ENCODE assay signal across 15 cellular contexts in genomic region chr3:170914690-170915089, GRCh38. TPM values are rescaled to one million over a fixed set of nuclear protein-coding genes. Genes with fewer than 3 reads are reported as not detected.
DNase-seq lines count a peak whose midpoint lies in the region; ATAC-seq and TF ChIP-seq lines count a peak whose summit lies in the region.
"Had no signal": no experiment of that assay in that cellular context is flagged by ENCODE, and none has a peak within 500 bp of the region (broad histone marks: within the 10 kb centered on the region; RNA-seq: fewer than 3 reads in every experiment).

No MANE protein-coding gene starts in this region.

- no peak overlapping the region for H2AK9ac ChIP-seq in IMR-90 (replicated peaks; ENCODE audit: low read depth, low read length, poor library complexity)

- no peaks in the 10 kb centered on the region for H3K79me1 ChIP-seq in IMR-90 (ENCODE audit: low read depth in 1 of 2, low read length in 2 of 2)

- no peaks in the 10 kb centered on the region for H3K36me3 ChIP-seq in IMR-90 (ENCODE audit: control insufficient read depth, insufficient read depth, low read length)
- no peaks in the 10 kb centered on the region for H3K36me3 ChIP-seq in osteoblast (ENCODE audit: insufficient read depth, low read length)
- H3K36me3 ChIP-seq: HAP-1 had no signal

- H3K27ac Mint-ChIP-seq in activated CD4-positive, alpha-beta T cell treated with anti-CD3 and anti-CD28 coated beads, Interleukin-2, amount 10 ng/mL, durations not matched to agents 7 days and 5 days, result no peak overlapping the region
- no peak overlapping the region for H3K27ac Mint-ChIP-seq in natural killer cell
- H3K27ac Mint-ChIP-seq: CD14-positive monocyte; CD8-positive, alpha-beta T cell; HFFc6 had no signal

- H2AFZ ChIP-seq in IMR-90 (replicated peaks; ENCODE audit: low read length, poor library complexity) (no peak overlapping the region), osteoblast (ENCODE audit: low read length) (peak overlapping the region; percentile 28)

- no peak overlapping the region for H2BK120ac ChIP-seq in IMR-90 (ENCODE audit: low read depth, low read length)

- H3K27ac ChIP-seq in IMR-90 (ENCODE audit: insufficient read depth, low read length) (no peak overlapping the region), osteoblast (ENCODE audit: low read depth, low read length) (no peak overlapping the region)
- H3K27ac ChIP-seq: A549 had no signal

- intact Hi-C loops in IMR-90 (cut with micrococcal nuclease), result no loop called here
- intact Hi-C loops in natural killer cell (cut with micrococcal nuclease), result no loop called here

- H3K4me1 Mint-ChIP-seq in activated CD4-positive, alpha-beta T cell treated with anti-CD3 and anti-CD28 coated beads, Interleukin-2, amount 10 ng/mL, durations not matched to agents 7 days and 5 days, result no peaks in the 10 kb centered on the region
- H3K4me1 Mint-ChIP-seq in natural killer cell, result no peaks in the 10 kb centered on the region
- H3K4me1 Mint-ChIP-seq: CD14-positive monocyte had no signal

- no peak overlapping the region for H3K23ac ChIP-seq in IMR-90 (ENCODE audit: low read depth, low read length)

- no peak overlapping the region for H2AK5ac ChIP-seq in IMR-90 (ENCODE audit: low read depth, low read length)

- no peak overlapping the region for H3K9ac ChIP-seq in IMR-90 (ENCODE audit: low read depth, low read length)

- peaks cover 23% of the 10 kb centered on the region for H3K27me3 Mint-ChIP-seq in activated CD4-positive, alpha-beta T cell treated with anti-CD3 and anti-CD28 coated beads, Interleukin-2, amount 10 ng/mL, durations not matched to agents 7 days and 5 days
- peaks cover 7 to 13% of the 10 kb centered on the region in 2 donors for H3K27me3 Mint-ChIP-seq in natural killer cell (ENCODE audit: low read depth in 2 of 2)

- no peaks in the 10 kb centered on the region for H4K20me1 ChIP-seq in IMR-90 (ENCODE audit: insufficient read depth, low read length)
- H4K20me1 ChIP-seq in osteoblast (ENCODE audit: insufficient read depth, low read length), result no peaks in the 10 kb centered on the region

- H3K18ac ChIP-seq in IMR-90 (ENCODE audit: low read depth, low read length), result no peak overlapping the region

- H3K27me3 ChIP-seq in IMR-90 (ENCODE audit: control insufficient read depth, insufficient read depth, low read length) (no peaks in the 10 kb centered on the region), osteoblast (ENCODE audit: insufficient read depth, low read length) (no peaks in the 10 kb centered on the region)

- peaks cover 26% of the 10 kb centered on the region for H3K9me3 Mint-ChIP-seq in activated CD4-positive, alpha-beta T cell treated with anti-CD3 and anti-CD28 coated beads, Interleukin-2, amount 10 ng/mL, durations not matched to agents 7 days and 5 days
- peaks cover 0 to 7% of the 10 kb centered on the region in 2 donors for H3K9me3 Mint-ChIP-seq in natural killer cell

- H4K91ac ChIP-seq in IMR-90 (ENCODE audit: insufficient read depth, low read depth, low read length), result no peak overlapping the region

- H3K9me1 ChIP-seq in IMR-90 (ENCODE audit: insufficient read depth, low read length), result no peaks in the 10 kb centered on the region

- BruUV-seq in IMR-90 (replicated peaks; lab: Mats Ljungman, UMichigan), result no TSS peak

- dilution Hi-C loops in IMR-90 (cut with HindIII; ENCODE audit: low sequenced_read_pairs, unreplicated experiment), result no loop called here

- no peak for TF ChIP-seq CTCF in IMR-90 (conservative IDR thresholded peaks at IDR 0.05; ENCODE audit: low read depth, low read length)
- no peak for TF ChIP-seq CTCF in fibroblast of villous mesenchyme (IDR thresholded peaks at IDR 0.05; ENCODE audit: insufficient read depth, low read depth, low read length)
- no peak for TF ChIP-seq CTCF in osteoblast (IDR thresholded peaks at IDR 0.05; ENCODE audit: extremely low read depth, low read depth, low read length)
- TF ChIP-seq CTCF in natural killer cell (IDR thresholded peaks at IDR 0.05), result no peak

- H3K9me3 ChIP-seq in IMR-90 (ENCODE audit: control insufficient read depth, insufficient read depth, low read length) (peaks cover 8% of the 10 kb centered on the region), osteoblast (ENCODE audit: low read depth, low read length) (peaks cover 5% of the 10 kb centered on the region)

- H3K4me3 ChIP-seq in IMR-90 (ENCODE audit: insufficient read depth, low read depth, low read length) (no peak overlapping the region), fibroblast of villous mesenchyme (ENCODE audit: low read depth, low read length) (no peak overlapping the region), osteoblast (ENCODE audit: insufficient read depth, low read length) (no peak overlapping the region)
- H3K4me3 ChIP-seq: A549, HAP-1 had no signal

- H2BK5ac ChIP-seq in IMR-90 (ENCODE audit: low read depth, low read length, poor library complexity, severe bottlenecking), result peak overlapping the region; percentile 11

- no peak overlapping the region for H3K56ac ChIP-seq in IMR-90 (ENCODE audit: extremely low read depth, insufficient read depth, low read length)

- 0 out of 2 replicates have a peak overlapping the region, but pooled peaks have one; percentile 34 for H2BK20ac ChIP-seq in IMR-90 (ENCODE audit: low read depth, low read length)

- POLR2A ChIA-PET in IMR-90 (lab: Charles Lee; ENCODE audit: unreplicated experiment), result no interaction called here
- POLR2A ChIA-PET in activated CD4-positive, alpha-beta T cell treated with anti-CD3 and anti-CD28 coated beads, Interleukin-2, amount 10 ng/mL, durations not matched to agents 7 days and 5 days (lab: Charles Lee), result no interaction called here

- in situ Hi-C loops in IMR-90 (cut with MboI; ENCODE audit: low sequenced_read_pairs), result no loop called here

- H3K14ac ChIP-seq in IMR-90 (replicated peaks; ENCODE audit: low read depth, low read length), result no peak overlapping the region

- no peak overlapping the region; the same call in 1 of the 2 replicates for H3K4me2 ChIP-seq in IMR-90 (ENCODE audit: low read depth, low read length)
- no peak overlapping the region for H3K4me2 ChIP-seq in osteoblast (ENCODE audit: insufficient read depth, low read length)
- H3K4me2 ChIP-seq: A549 had no signal

- H3K4ac ChIP-seq in IMR-90 (ENCODE audit: low read depth, low read length), result no peak overlapping the region

- no peak overlapping the region for H4K5ac ChIP-seq in IMR-90 (ENCODE audit: low read depth, low read length)

- H3K4me3 Mint-ChIP-seq in activated CD4-positive, alpha-beta T cell treated with anti-CD3 and anti-CD28 coated beads, Interleukin-2, amount 10 ng/mL, durations not matched to agents 7 days and 5 days, result no peak overlapping the region
- H3K4me3 Mint-ChIP-seq in natural killer cell, result no peak overlapping the region
- H3K4me3 Mint-ChIP-seq: CD8-positive, alpha-beta T cell; HFFc6 had no signal

- no peaks in the 10 kb centered on the region for H3K36me3 Mint-ChIP-seq in activated CD4-positive, alpha-beta T cell treated with anti-CD3 and anti-CD28 coated beads, Interleukin-2, amount 10 ng/mL, durations not matched to agents 7 days and 5 days (ENCODE audit: low read depth)
- peaks cover 7% of the 10 kb centered on the region for H3K36me3 Mint-ChIP-seq in natural killer cell
- H3K36me3 Mint-ChIP-seq: CD14-positive monocyte had no signal

- no peak overlapping the region for H2BK15ac ChIP-seq in IMR-90 (ENCODE audit: low read depth, low read length)

- H4K8ac ChIP-seq in IMR-90 (ENCODE audit: low read depth in 2 of 2, low read length in 2 of 2), result peak overlapping the region in 1 of 2 experiments; percentile 34; a peak in 1 of 4 replicates

- no peak for TF ChIP-seq POLR2A in IMR-90 (IDR thresholded peaks at IDR 0.05; ENCODE audit: low read depth, low read length)

- no CpG with 5 or more reads among the region's 1 CpG for WGBS in IMR-90 (ENCODE audit: extremely low coverage in 2 of 2, insufficient read length in 1 of 2), 2 experiments

- peak; percentile 50 for DNase-seq in IMR-90
- DNase-seq in amniotic epithelial cell (ENCODE audit: low read depth), result peak; percentile 50
- peak; percentile 33 for DNase-seq in fibroblast of villous mesenchyme (ENCODE audit: low read depth)
- DNase-seq in osteoblast (ENCODE audit: insufficient read length, low spot score, missing footprints), result no peak
- no peak for DNase-seq in activated CD4-positive, alpha-beta T cell treated with anti-CD3 and anti-CD28 coated beads, Interleukin-2, amount 10 ng/mL, durations not matched to agents 7 days and 5 days
- DNase-seq in MV-4-11 (lab: John Stamatoyannopoulos, UW), result no peak
- DNase-seq in natural killer cell, result no peak
- DNase-seq: CD8-positive, alpha-beta T cell; COR-L47; DND-41; GDM1; HFFc6 had no signal

- TF ChIP-seq RAD21 in IMR-90 (IDR thresholded peaks at IDR 0.05; ENCODE audit: low read length), result no peak

- no peaks in the 10 kb centered on the region for H3K79me2 ChIP-seq in osteoblast (ENCODE audit: insufficient read depth, low read length)

- CTCF ChIA-PET in IMR-90 (lab: Yijun Ruan, JAX), result no interaction called here
- CTCF ChIA-PET in activated CD4-positive, alpha-beta T cell treated with anti-CD3 and anti-CD28 coated beads, Interleukin-2, amount 10 ng/mL, durations not matched to agents 7 days and 5 days (lab: Charles Lee), result interaction anchor here (1.1 kb wide), 1 partner anchor 8 kb away, joined by 6 read pairs; no protein-coding TSS in a partner anchor

- ATAC-seq in IMR-90 (ENCODE audit: low read depth), result peak; percentile 72
- no peak for ATAC-seq in natural killer cell
- ATAC-seq: A549; CD8-positive, alpha-beta T cell had no signal

- H3K4me1 ChIP-seq in IMR-90 (ENCODE audit: control insufficient read depth, insufficient read depth, low read length) (peaks cover 2% of the 10 kb centered on the region; the same call in 1 of the 2 replicates), osteoblast (ENCODE audit: insufficient read depth, low read length) (peaks cover 2% of the 10 kb centered on the region)
- H3K4me1 ChIP-seq: A549, HAP-1 had no signal

TF ChIP-seq in IMR-90, 13 proteins besides CTCF, POLR2A, EP300 and RAD21 (continues in another document):
- TF ChIP-seq RFX5 (IDR thresholded peaks at IDR 0.05; ENCODE audit: low read depth, low read length), result no peak

RNA-seq across cellular contexts. Expression of gene EIF5A2, which starts 6.3 kb away (rescaled TPM):
- total RNA-seq in IMR-90 (2012; rRNA removed) (7.7 and 15.0 TPM in 2 replicates), fibroblast of villous mesenchyme (12.2 and 18.1 TPM in 2 replicates), osteoblast (12.3 and 13.3 TPM in 2 replicates), natural killer cell (10 to 100 TPM; 12.9 to 34.8 (median 22.8) TPM)
- 4.4 and 7.8 TPM in 2 replicates for polyA plus RNA-seq in IMR-90 (2012; rRNA removed)
- polyA plus RNA-seq in IMR-90 (2012; cell fraction: cytosol; rRNA removed), result 4.6 and 6.0 TPM in 2 replicates
- 1.6 and 4.2 TPM in 2 replicates for polyA plus RNA-seq in IMR-90 (2012; cell fraction: nucleus; rRNA removed; ENCODE audit: low replicate concordance)
- total RNA-seq in activated CD4-positive, alpha-beta T cell treated with anti-CD3 and anti-CD28 coated beads, Interleukin-2, amount 10 ng/mL, durations not matched to agents 7 days and 5 days, result 10 to 100 TPM; 10.7 to 12.1 TPM

RNA-seq across cellular contexts. Expression of gene RPL22L1, which starts 44.7 kb away (rescaled TPM):
- 37.1 and 77.8 TPM in 2 replicates for total RNA-seq in IMR-90 (2012; rRNA removed)
- polyA plus RNA-seq in IMR-90 (2012; rRNA removed), result 76.7 and 92.0 TPM in 2 replicates
- polyA plus RNA-seq in IMR-90 (2012; cell fraction: cytosol; rRNA removed), result 16.6 and 35.7 TPM in 2 replicates
- polyA plus RNA-seq in IMR-90 (2012; cell fraction: nucleus; rRNA removed; ENCODE audit: low replicate concordance), result 2.7 and 27.1 TPM in 2 replicates
- 126 and 218 TPM in 2 replicates for total RNA-seq in fibroblast of villous mesenchyme
- total RNA-seq in osteoblast, result 232 and 297 TPM in 2 replicates
- 10 to 100 TPM; 42.4 to 58.5 TPM for total RNA-seq in activated CD4-positive, alpha-beta T cell treated with anti-CD3 and anti-CD28 coated beads, Interleukin-2, amount 10 ng/mL, durations not matched to agents 7 days and 5 days
- total RNA-seq in natural killer cell, result 10 to 100 TPM; 41.9 to 53.8 (median 44.8) TPM

Comparison
In these comparisons a context has a peak if more than half of its experiments do, and no peak if none do; other contexts are left out.
1. DNase-seq: peak in IMR-90 (single experiment), amniotic epithelial cell (single experiment) and fibroblast of villous mesenchyme (single experiment); none in osteoblast (single experiment), activated CD4-positive, alpha-beta T cell treated with anti-CD3 and anti-CD28 coated beads, Interleukin-2, amount 10 ng/mL, durations not matched to agents 7 days and 5 days (single experiment), MV-4-11 (single experiment) and natural killer cell (single experiment).